Comparison of ENCODE assay signal across 1 cellular context in genomic region chr4:82746705-82747567, GRCh38.
TF ChIP-seq lines count a peak whose summit lies in the region.

No MANE protein-coding gene starts in this region.

TF ChIP-seq in HepG2, 621 proteins besides CTCF, POLR2A, EP300 and RAD21 (continued from another document and continues in another):
- no peak for TF ChIP-seq ZNF737 (CRISPR knock-in tag; IDR thresholded peaks at IDR 0.05; ENCODE audit: borderline replicate concordance)
- TF ChIP-seq NCOA5 (CRISPR knock-in tag; IDR thresholded peaks at IDR 0.05): no peak
- no peak for TF ChIP-seq CBX2 (IDR thresholded peaks at IDR 0.05; ENCODE audit: low read depth, low read length)
- TF ChIP-seq CBX2 (CRISPR knock-in tag; IDR thresholded peaks at IDR 0.05; ENCODE audit: low read depth): no peak
- TF ChIP-seq LBX2 (CRISPR knock-in tag; IDR thresholded peaks at IDR 0.05; ENCODE audit: borderline replicate concordance): no peak
- TF ChIP-seq CREB3 (CRISPR knock-in tag; IDR thresholded peaks at IDR 0.05): no peak
- TF ChIP-seq ISL2 (CRISPR knock-in tag; IDR thresholded peaks at IDR 0.05): no peak
- TF ChIP-seq ZNF251 (CRISPR knock-in tag; IDR thresholded peaks at IDR 0.05): no peak
- TF ChIP-seq, protein P1, sequence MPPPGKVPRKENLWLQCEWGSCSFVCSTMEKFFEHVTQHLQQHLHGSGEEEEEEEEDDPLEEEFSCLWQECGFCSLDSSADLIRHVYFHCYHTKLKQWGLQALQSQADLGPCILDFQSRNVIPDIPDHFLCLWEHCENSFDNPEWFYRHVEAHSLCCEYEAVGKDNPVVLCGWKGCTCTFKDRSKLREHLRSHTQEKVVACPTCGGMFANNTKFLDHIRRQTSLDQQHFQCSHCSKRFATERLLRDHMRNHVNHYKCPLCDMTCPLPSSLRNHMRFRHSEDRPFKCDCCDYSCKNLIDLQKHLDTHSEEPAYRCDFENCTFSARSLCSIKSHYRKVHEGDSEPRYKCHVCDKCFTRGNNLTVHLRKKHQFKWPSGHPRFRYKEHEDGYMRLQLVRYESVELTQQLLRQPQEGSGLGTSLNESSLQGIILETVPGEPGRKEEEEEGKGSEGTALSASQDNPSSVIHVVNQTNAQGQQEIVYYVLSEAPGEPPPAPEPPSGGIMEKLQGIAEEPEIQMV (CRISPR knock-in tag; IDR thresholded peaks at IDR 0.05; ENCODE audit: low read depth): no peak
- no peak for TF ChIP-seq ISX (CRISPR knock-in tag; conservative IDR thresholded peaks at IDR 0.05)
- no peak for TF ChIP-seq FOXK2 (IDR thresholded peaks at IDR 0.05)
- TF ChIP-seq ZNF572 (CRISPR knock-in tag; IDR thresholded peaks at IDR 0.05): no peak
- no peak for TF ChIP-seq CHCHD3 (CRISPR knock-in tag; IDR thresholded peaks at IDR 0.05)
- TF ChIP-seq TFDP2 (CRISPR knock-in tag; IDR thresholded peaks at IDR 0.05): no peak
- TF ChIP-seq DNMT1 (CRISPR knock-in tag; IDR thresholded peaks at IDR 0.05): no peak
- TF ChIP-seq ZC3H4 (CRISPR knock-in tag; IDR thresholded peaks at IDR 0.05; ENCODE audit: borderline replicate concordance): peak; percentile 95
- TF ChIP-seq MAFF (IDR thresholded peaks at IDR 0.05; ENCODE audit: low read depth, low read length): no peak
- 0 out of 2 replicates have a peak, but pooled peaks have one; percentile 43 for TF ChIP-seq ZNF329 (CRISPR knock-in tag; IDR thresholded peaks at IDR 0.05; ENCODE audit: low read depth)
- TF ChIP-seq E2F1 (CRISPR knock-in tag; IDR thresholded peaks at IDR 0.05): no peak
- no peak for TF ChIP-seq ATF7 (IDR thresholded peaks at IDR 0.05)
- TF ChIP-seq ATF7 (CRISPR knock-in tag; IDR thresholded peaks at IDR 0.05): no peak
- TF ChIP-seq FOXO1 (CRISPR knock-in tag; IDR thresholded peaks at IDR 0.05): no peak
- no peak for TF ChIP-seq PHF5A (CRISPR knock-in tag; IDR thresholded peaks at IDR 0.05; ENCODE audit: low read depth, unreplicated experiment)
- TF ChIP-seq ZEB1 (IDR thresholded peaks at IDR 0.05; ENCODE audit: insufficient replicate concordance, low read depth): no peak
- TF ChIP-seq JUNB (CRISPR knock-in tag; IDR thresholded peaks at IDR 0.05; ENCODE audit: borderline replicate concordance): 0 out of 2 replicates have a peak, but pooled peaks have one; percentile 15
- TF ChIP-seq FOSL1 (CRISPR knock-in tag; IDR thresholded peaks at IDR 0.05; ENCODE audit: borderline replicate concordance): no peak
- TF ChIP-seq MBNL3 (CRISPR knock-in tag; conservative IDR thresholded peaks at IDR 0.05): no peak
- no peak for TF ChIP-seq PAF1 (CRISPR knock-in tag; IDR thresholded peaks at IDR 0.05)
- TF ChIP-seq HOXA3 (CRISPR knock-in tag; IDR thresholded peaks at IDR 0.05): peak; percentile 16; the same call in 1 of the 2 replicates
- no peak for TF ChIP-seq KLF12 (CRISPR knock-in tag; IDR thresholded peaks at IDR 0.05; ENCODE audit: borderline replicate concordance)
- TF ChIP-seq KDM2A (CRISPR knock-in tag; IDR thresholded peaks at IDR 0.05; ENCODE audit: borderline replicate concordance, low read depth): no peak
- no peak for TF ChIP-seq TARDBP (CRISPR knock-in tag; IDR thresholded peaks at IDR 0.05)
- no peak for TF ChIP-seq ZNF512B (CRISPR knock-in tag; IDR thresholded peaks at IDR 0.05; ENCODE audit: borderline replicate concordance)
- peak; percentile 49; the same call in 1 of the 2 replicates for TF ChIP-seq NR2F2 (IDR thresholded peaks at IDR 0.05; ENCODE audit: borderline replicate concordance, low read depth)
- TF ChIP-seq, protein P2, sequence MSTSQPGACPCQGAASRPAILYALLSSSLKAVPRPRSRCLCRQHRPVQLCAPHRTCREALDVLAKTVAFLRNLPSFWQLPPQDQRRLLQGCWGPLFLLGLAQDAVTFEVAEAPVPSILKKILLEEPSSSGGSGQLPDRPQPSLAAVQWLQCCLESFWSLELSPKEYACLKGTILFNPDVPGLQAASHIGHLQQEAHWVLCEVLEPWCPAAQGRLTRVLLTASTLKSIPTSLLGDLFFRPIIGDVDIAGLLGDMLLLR (CRISPR knock-in tag; IDR thresholded peaks at IDR 0.05): no peak
- no peak for TF ChIP-seq HNF4G (IDR thresholded peaks at IDR 0.05; ENCODE audit: borderline replicate concordance, low read depth, low read length)
- no peak for TF ChIP-seq HNF4G (CRISPR knock-in tag; IDR thresholded peaks at IDR 0.05; ENCODE audit: borderline replicate concordance, low read depth)
- no peak for TF ChIP-seq ZNF274 (CRISPR knock-in tag; IDR thresholded peaks at IDR 0.05)
- TF ChIP-seq EHMT2 (IDR thresholded peaks at IDR 0.05; ENCODE audit: borderline replicate concordance, low read depth, low read length): no peak
- no peak for TF ChIP-seq TBL1XR1 (IDR thresholded peaks at IDR 0.05; ENCODE audit: borderline replicate concordance, low read length, partially characterized antibody)
- TF ChIP-seq HNRNPUL1 (IDR thresholded peaks at IDR 0.05; ENCODE audit: low read depth, low read length): no peak
- no peak; the same call in 1 of the 2 replicates for TF ChIP-seq SIX1 (CRISPR knock-in tag; IDR thresholded peaks at IDR 0.05; ENCODE audit: borderline replicate concordance)
- TF ChIP-seq, protein P3, sequence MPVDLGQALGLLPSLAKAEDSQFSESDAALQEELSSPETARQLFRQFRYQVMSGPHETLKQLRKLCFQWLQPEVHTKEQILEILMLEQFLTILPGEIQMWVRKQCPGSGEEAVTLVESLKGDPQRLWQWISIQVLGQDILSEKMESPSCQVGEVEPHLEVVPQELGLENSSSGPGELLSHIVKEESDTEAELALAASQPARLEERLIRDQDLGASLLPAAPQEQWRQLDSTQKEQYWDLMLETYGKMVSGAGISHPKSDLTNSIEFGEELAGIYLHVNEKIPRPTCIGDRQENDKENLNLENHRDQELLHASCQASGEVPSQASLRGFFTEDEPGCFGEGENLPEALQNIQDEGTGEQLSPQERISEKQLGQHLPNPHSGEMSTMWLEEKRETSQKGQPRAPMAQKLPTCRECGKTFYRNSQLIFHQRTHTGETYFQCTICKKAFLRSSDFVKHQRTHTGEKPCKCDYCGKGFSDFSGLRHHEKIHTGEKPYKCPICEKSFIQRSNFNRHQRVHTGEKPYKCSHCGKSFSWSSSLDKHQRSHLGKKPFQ (CRISPR knock-in tag; IDR thresholded peaks at IDR 0.05; ENCODE audit: insufficient replicate concordance): no peak
- TF ChIP-seq CREM (IDR thresholded peaks at IDR 0.05): peak; percentile 27; the same call in 1 of the 2 replicates
- TF ChIP-seq CREM (CRISPR knock-in tag; IDR thresholded peaks at IDR 0.05): no peak
- TF ChIP-seq, protein P4, sequence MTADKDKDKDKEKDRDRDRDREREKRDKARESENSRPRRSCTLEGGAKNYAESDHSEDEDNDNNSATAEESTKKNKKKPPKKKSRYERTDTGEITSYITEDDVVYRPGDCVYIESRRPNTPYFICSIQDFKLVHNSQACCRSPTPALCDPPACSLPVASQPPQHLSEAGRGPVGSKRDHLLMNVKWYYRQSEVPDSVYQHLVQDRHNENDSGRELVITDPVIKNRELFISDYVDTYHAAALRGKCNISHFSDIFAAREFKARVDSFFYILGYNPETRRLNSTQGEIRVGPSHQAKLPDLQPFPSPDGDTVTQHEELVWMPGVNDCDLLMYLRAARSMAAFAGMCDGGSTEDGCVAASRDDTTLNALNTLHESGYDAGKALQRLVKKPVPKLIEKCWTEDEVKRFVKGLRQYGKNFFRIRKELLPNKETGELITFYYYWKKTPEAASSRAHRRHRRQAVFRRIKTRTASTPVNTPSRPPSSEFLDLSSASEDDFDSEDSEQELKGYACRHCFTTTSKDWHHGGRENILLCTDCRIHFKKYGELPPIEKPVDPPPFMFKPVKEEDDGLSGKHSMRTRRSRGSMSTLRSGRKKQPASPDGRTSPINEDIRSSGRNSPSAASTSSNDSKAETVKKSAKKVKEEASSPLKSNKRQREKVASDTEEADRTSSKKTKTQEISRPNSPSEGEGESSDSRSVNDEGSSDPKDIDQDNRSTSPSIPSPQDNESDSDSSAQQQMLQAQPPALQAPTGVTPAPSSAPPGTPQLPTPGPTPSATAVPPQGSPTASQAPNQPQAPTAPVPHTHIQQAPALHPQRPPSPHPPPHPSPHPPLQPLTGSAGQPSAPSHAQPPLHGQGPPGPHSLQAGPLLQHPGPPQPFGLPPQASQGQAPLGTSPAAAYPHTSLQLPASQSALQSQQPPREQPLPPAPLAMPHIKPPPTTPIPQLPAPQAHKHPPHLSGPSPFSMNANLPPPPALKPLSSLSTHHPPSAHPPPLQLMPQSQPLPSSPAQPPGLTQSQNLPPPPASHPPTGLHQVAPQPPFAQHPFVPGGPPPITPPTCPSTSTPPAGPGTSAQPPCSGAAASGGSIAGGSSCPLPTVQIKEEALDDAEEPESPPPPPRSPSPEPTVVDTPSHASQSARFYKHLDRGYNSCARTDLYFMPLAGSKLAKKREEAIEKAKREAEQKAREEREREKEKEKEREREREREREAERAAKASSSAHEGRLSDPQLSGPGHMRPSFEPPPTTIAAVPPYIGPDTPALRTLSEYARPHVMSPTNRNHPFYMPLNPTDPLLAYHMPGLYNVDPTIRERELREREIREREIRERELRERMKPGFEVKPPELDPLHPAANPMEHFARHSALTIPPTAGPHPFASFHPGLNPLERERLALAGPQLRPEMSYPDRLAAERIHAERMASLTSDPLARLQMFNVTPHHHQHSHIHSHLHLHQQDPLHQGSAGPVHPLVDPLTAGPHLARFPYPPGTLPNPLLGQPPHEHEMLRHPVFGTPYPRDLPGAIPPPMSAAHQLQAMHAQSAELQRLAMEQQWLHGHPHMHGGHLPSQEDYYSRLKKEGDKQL (CRISPR knock-in tag; IDR thresholded peaks at IDR 0.05; ENCODE audit: low read depth): no peak
- TF ChIP-seq SATB2 (CRISPR knock-in tag; IDR thresholded peaks at IDR 0.05): no peak
- TF ChIP-seq ZNF772 (CRISPR knock-in tag; IDR thresholded peaks at IDR 0.05): no peak
- TF ChIP-seq JUND (CRISPR knock-in tag; IDR thresholded peaks at IDR 0.05): no peak
- TF ChIP-seq NFE2 (CRISPR knock-in tag; IDR thresholded peaks at IDR 0.05): no peak
- TF ChIP-seq AGO2 (optimal IDR thresholded peaks at IDR 0.05; ENCODE audit: low read depth, low read length): no peak
- TF ChIP-seq ZNF460 (CRISPR knock-in tag; IDR thresholded peaks at IDR 0.05; ENCODE audit: borderline replicate concordance): no peak
- TF ChIP-seq ZNF720 (CRISPR knock-in tag; IDR thresholded peaks at IDR 0.05): no peak
- TF ChIP-seq, protein P5, sequence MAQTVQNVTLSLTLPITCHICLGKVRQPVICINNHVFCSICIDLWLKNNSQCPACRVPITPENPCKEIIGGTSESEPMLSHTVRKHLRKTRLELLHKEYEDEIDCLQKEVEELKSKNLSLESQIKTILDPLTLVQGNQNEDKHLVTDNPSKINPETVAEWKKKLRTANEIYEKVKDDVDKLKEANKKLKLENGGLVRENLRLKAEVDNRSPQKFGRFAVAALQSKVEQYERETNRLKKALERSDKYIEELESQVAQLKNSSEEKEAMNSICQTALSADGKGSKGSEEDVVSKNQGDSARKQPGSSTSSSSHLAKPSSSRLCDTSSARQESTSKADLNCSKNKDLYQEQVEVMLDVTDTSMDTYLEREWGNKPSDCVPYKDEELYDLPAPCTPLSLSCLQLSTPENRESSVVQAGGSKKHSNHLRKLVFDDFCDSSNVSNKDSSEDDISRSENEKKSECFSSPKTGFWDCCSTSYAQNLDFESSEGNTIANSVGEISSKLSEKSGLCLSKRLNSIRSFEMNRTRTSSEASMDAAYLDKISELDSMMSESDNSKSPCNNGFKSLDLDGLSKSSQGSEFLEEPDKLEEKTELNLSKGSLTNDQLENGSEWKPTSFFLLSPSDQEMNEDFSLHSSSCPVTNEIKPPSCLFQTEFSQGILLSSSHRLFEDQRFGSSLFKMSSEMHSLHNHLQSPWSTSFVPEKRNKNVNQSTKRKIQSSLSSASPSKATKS (CRISPR knock-in tag; IDR thresholded peaks at IDR 0.05): no peak
- no peak for TF ChIP-seq RFX1 (IDR thresholded peaks at IDR 0.05)
